12 cellular contexts compared by ENCODE assay signal in genomic region chr4:8282134-8282641, GRCh38. TPM values are rescaled to one million over a fixed set of nuclear protein-coding genes. Genes with fewer than 3 reads are reported as not detected.
"Had no signal": no experiment of that assay in that cellular context is flagged by ENCODE, and none has a peak within 500 bp of the region (broad histone marks: within the 10 kb centered on the region; RNA-seq: fewer than 3 reads in every experiment).

No MANE protein-coding gene starts in this region.

- H3K27ac ChIP-seq: epithelial cell of prostate had no signal

- DNase-seq: activated CD4-positive, alpha-beta T cell treated with anti-CD3 and anti-CD28 coated beads, Interleukin-2, amount 10 ng/mL, durations not matched to agents 7 days and 5 days; activated CD8-positive, alpha-beta memory T cell treated with anti-CD3 and anti-CD28 coated beads for 24 hours; activated naive CD4-positive, alpha-beta T cell treated with Interleukin-2 at 50 U/mL for 16 hours; activated naive CD8-positive, alpha-beta T cell treated with anti-CD3 and anti-CD28 coated beads, Interleukin-2, amount 50 U/mL, for 24 hours; central memory CD4-positive, alpha-beta T cell; cortex of kidney; effector memory CD8-positive, alpha-beta T cell; immature natural killer cell; stimulated activated CD4-positive, alpha-beta T cell treated with anti-CD3 and anti-CD28 coated beads, Interleukin-1b, Interleukin-23, amount 100 ng/mL, for 48 hours; stimulated activated naive B cell treated with anti-CD40 and anti-IgM and Interleukin-4, amounts not matched to agents 10 μg/mL and 1 μg/mL and 100 μg/mL, for 72 hours; substantia nigra had no signal

RNA-seq across cellular contexts. Expression of gene HTRA3, which starts 12.6 kb away (rescaled TPM):
- total RNA-seq: activated CD4-positive, alpha-beta T cell treated with anti-CD3 and anti-CD28 coated beads, Interleukin-2, amount 10 ng/mL, durations not matched to agents 7 days and 5 days had no signal
